Comparison of ENCODE assay signal across 8 cellular contexts in genomic region chr1:235067396-235068154, GRCh38.
DNase-seq lines count a peak whose midpoint lies in the region; ATAC-seq and TF ChIP-seq lines count a peak whose summit lies in the region.

No MANE protein-coding gene starts in this region.

- H3K27ac ChIP-seq in breast epithelium (peak overlapping the region; percentile 96 to 98), right lobe of liver (peak overlapping the region; percentile 94 to 99 (median 98)), suprapubic skin (peak overlapping the region; percentile 95)

- DNase-seq in SIG-M5 treated with dmso at 0.1 percent for 504 hours (lab: John Stamatoyannopoulos, UW; ENCODE audit: unreplicated experiment) = peak; percentile 73
- no peak for DNase-seq in SIG-M5 (lab: John Stamatoyannopoulos, UW)
- peak; percentile 23 for DNase-seq in NCI-H2227 treated with DMSO at 0.1 percent for 48 hours (lab: John Stamatoyannopoulos, UW)
- peak; percentile 93 to 98 for DNase-seq in breast epithelium (ENCODE audit: low spot score in 2 of 2)
- DNase-seq in right lobe of liver = peak; percentile 76 to 88 (median 84)
- DNase-seq in suprapubic skin (ENCODE audit: low spot score in 2 of 2) = peak; percentile 92 to 94
- no peak for DNase-seq in foreskin melanocyte
- DNase-seq in cerebellar cortex (ENCODE audit: low spot score) = no peak

- ATAC-seq in right lobe of liver = peak; percentile 38 to 58 (median 51)

- WGBS in right lobe of liver (ENCODE audit: insufficient coverage, low coverage, low lambda C conversion rate, missing lambda C conversion rate) = 2% methylated on average over 9 of the region's 12 CpGs
- whole genome bisulfite sequencing in suprapubic skin = 16% methylated on average over 11 of the region's 12 CpGs

- H3K9me3 ChIP-seq in breast epithelium (no peaks in the 10 kb centered on the region), right lobe of liver (no peaks in the 10 kb centered on the region), suprapubic skin (no peaks in the 10 kb centered on the region)

- H3K4me3 ChIP-seq in breast epithelium (peak overlapping the region in 1 of 3 donors; percentile 42), right lobe of liver (peak overlapping the region; percentile 46 to 61 (median 49)), suprapubic skin (no peak overlapping the region)

- H3K4me1 ChIP-seq in breast epithelium (peaks cover 6 to 15% of the 10 kb centered on the region in 2 donors), right lobe of liver (peaks cover 0 to 44% (median 9%) of the 10 kb centered on the region in 4 donors), suprapubic skin (peaks cover 64% of the 10 kb centered on the region)

- H3K36me3 ChIP-seq in breast epithelium (no peaks in the 10 kb centered on the region), right lobe of liver (peaks cover 0 to 12% (median 0%) of the 10 kb centered on the region in 4 donors), suprapubic skin (no peaks in the 10 kb centered on the region)

- TF ChIP-seq POLR2A in breast epithelium (IDR thresholded peaks at IDR 0.05) (no peak), right lobe of liver (IDR thresholded peaks at IDR 0.05) (peak; percentile 54), suprapubic skin (IDR thresholded peaks at IDR 0.05) (no peak)

- TF ChIP-seq CTCF in breast epithelium (IDR thresholded peaks at IDR 0.05) = no peak
- TF ChIP-seq CTCF in right lobe of liver (IDR thresholded peaks at IDR 0.05) = no peak
- TF ChIP-seq CTCF in suprapubic skin (IDR thresholded peaks at IDR 0.05) = no peak

- H3K27me3 ChIP-seq in breast epithelium = no peaks in the 10 kb centered on the region
- no peaks in the 10 kb centered on the region for H3K27me3 ChIP-seq in right lobe of liver
- no peaks in the 10 kb centered on the region for H3K27me3 ChIP-seq in suprapubic skin

- TF ChIP-seq EP300 in suprapubic skin (IDR thresholded peaks at IDR 0.05) = no peak

- intact Hi-C loops in breast epithelium (cut with DNase I; ENCODE audit: low total_unique reads) = loop anchor here (1.0 kb wide), 1 partner anchor 344 kb away; no protein-coding TSS in a partner anchor
- intact Hi-C loops in right lobe of liver (cut with DNase I) = no loop called here

Comparison
In these comparisons a context has a peak if more than half of its experiments do, and no peak if none do; other contexts are left out.
1. DNase-seq: peak in SIG-M5 treated with dmso at 0.1 percent for 504 hours (single experiment), NCI-H2227 treated with DMSO at 0.1 percent for 48 hours (single experiment), breast epithelium (2 of 2), right lobe of liver (3 of 3) and suprapubic skin (2 of 2); none in SIG-M5 (single experiment), foreskin melanocyte (single experiment) and cerebellar cortex (single experiment).
2. Peak in every context shown above with its lines, with median percentiles within 50 percentile points of each other: H3K27ac ChIP-seq.